ENCODE assay signal across 25 cellular contexts in genomic region chrX:2449135-2449886, GRCh38. TPM values are rescaled to one million over a fixed set of nuclear protein-coding genes. Genes with fewer than 3 reads are reported as not detected.
DNase-seq lines count a peak whose midpoint lies in the region; ATAC-seq and TF ChIP-seq lines count a peak whose summit lies in the region.
"Had no signal": no experiment of that assay in that cellular context is flagged by ENCODE, and none has a peak within 500 bp of the region (broad histone marks: within the 10 kb centered on the region; RNA-seq: fewer than 3 reads in every experiment).

No MANE protein-coding gene starts in this region.

- H3K36me3 ChIP-seq in RWPE2 (ENCODE audit: low read depth): no peaks in the 10 kb centered on the region
- H3K36me3 ChIP-seq in lower lobe of right lung: no peaks in the 10 kb centered on the region
- no peaks in the 10 kb centered on the region for H3K36me3 ChIP-seq in aorta (ENCODE audit: control insufficient read depth in 1 of 2, insufficient read depth in 2 of 2, low read length in 1 of 2)
- H3K36me3 ChIP-seq: ascending aorta had no signal

- H3K9me3 ChIP-seq in RWPE2 (ENCODE audit: severe bottlenecking) (no peaks in the 10 kb centered on the region), lower lobe of right lung (no peaks in the 10 kb centered on the region), aorta (ENCODE audit: control insufficient read depth, low read length) (no peaks in the 10 kb centered on the region)
- H3K9me3 ChIP-seq: ascending aorta, Caco-2, thoracic aorta had no signal

- ATAC-seq in left cardiac atrium: no peak
- ATAC-seq in RWPE2 (ENCODE audit: low read depth): no peak
- ATAC-seq in lower lobe of right lung: no peak
- ATAC-seq in GM19395 (IDR thresholded peaks at IDR 0.05; ENCODE audit: unreplicated experiment): no peak
- no peak for ATAC-seq in aorta (ENCODE audit: low FRiP score)
- ATAC-seq: activated naive CD4-positive, alpha-beta T cell treated with anti-CD3 and anti-CD28 coated beads, Interleukin-2, amount 50 U/mL, for 72 hours; PC-3; T-cell had no signal

- H3K4me1 ChIP-seq in RWPE2 (ENCODE audit: insufficient read depth, poor library complexity, severe bottlenecking) (no peaks in the 10 kb centered on the region), lower lobe of right lung (no peaks in the 10 kb centered on the region), aorta (ENCODE audit: control insufficient read depth in 1 of 2, insufficient read depth in 2 of 2, low read length in 2 of 2) (no peaks in the 10 kb centered on the region)
- H3K4me1 ChIP-seq: ascending aorta had no signal

- WGBS in aorta, 2 donors: 95 to 96% methylated on average over 13 of the region's 13 CpGs

- H3K4me3 ChIP-seq in RWPE2 (ENCODE audit: severe bottlenecking) (no peak overlapping the region), lower lobe of right lung (no peak overlapping the region), aorta (ENCODE audit: low read length in 2 of 2) (no peak overlapping the region)
- H3K4me3 ChIP-seq: ascending aorta, thoracic aorta had no signal

- peak; percentile 1 for DNase-seq in cardiac septum (ENCODE audit: low spot score)
- DNase-seq in left cardiac atrium: no peak
- peak; percentile 19 for DNase-seq in RWPE2 (ENCODE audit: low spot score)
- peak; percentile 27 for DNase-seq in lower lobe of right lung
- no peak for DNase-seq in T1000 (lab: John Stamatoyannopoulos, UW)
- DNase-seq in NCI-H510A (lab: John Stamatoyannopoulos, UW): no peak
- no peak for DNase-seq in aorta
- DNase-seq: activated CD4-positive, alpha-beta T cell treated with anti-CD3 and anti-CD28 coated beads for 4 hours; activated T-cell treated with anti-CD3 and anti-CD28 coated beads, Interleukin-2, amount 50 U/mL, for 48 hours; Caco-2; central memory CD4-positive, alpha-beta T cell; DND-41; Kasumi-1; NCI-H1048; NCI-H187 treated with DMSO at 0.1 percent for 48 hours; NCI-H2227 treated with DMSO at 0.1 percent for 48 hours; NCI-H82; PC-3; small intestine; stimulated activated naive CD4-positive, alpha-beta T cell treated with Interleukin-2 at 50 U/mL for 16 hours; T-cell had no signal

- H3K27ac ChIP-seq in RWPE2 (ENCODE audit: poor library complexity, severe bottlenecking) (no peak overlapping the region), lower lobe of right lung (no peak overlapping the region), aorta (ENCODE audit: low read depth in 1 of 2, low read length in 2 of 2) (no peak overlapping the region)
- H3K27ac ChIP-seq: ascending aorta, thoracic aorta had no signal

- TF ChIP-seq CTCF in RWPE2 (IDR thresholded peaks at IDR 0.05; ENCODE audit: poor library complexity, severe bottlenecking): no peak
- no peak for TF ChIP-seq CTCF in lower lobe of right lung (IDR thresholded peaks at IDR 0.05)

- intact Hi-C loops in cardiac septum (cut with DNase I): no loop called here
- intact Hi-C loops in left cardiac atrium (cut with DNase I): no loop called here
- intact Hi-C loops in lower lobe of right lung (cut with DNase I): no loop called here
- intact Hi-C loops in aorta (cut with DNase I): no loop called here

- H3K27me3 ChIP-seq in RWPE2 (ENCODE audit: insufficient read depth, poor library complexity, severe bottlenecking): no peaks in the 10 kb centered on the region
- H3K27me3 ChIP-seq in lower lobe of right lung (ENCODE audit: low read depth): no peaks in the 10 kb centered on the region
- H3K27me3 ChIP-seq in aorta (ENCODE audit: control insufficient read depth in 1 of 2, insufficient read depth in 2 of 2, low read length in 1 of 2): no peaks in the 10 kb centered on the region
- H3K27me3 ChIP-seq: ascending aorta had no signal

RNA-seq across cellular contexts. Expression of gene DHRSX, which starts 51.5 kb away (rescaled TPM):
- 24.9 TPM for total RNA-seq in cardiac septum
- 10 to 100 TPM; 21.0 to 34.0 TPM for total RNA-seq in left cardiac atrium
- total RNA-seq in lower lobe of right lung: 31.9 TPM
- 10 to 100 TPM; 15.7 to 21.8 TPM for total RNA-seq in aorta
- polyA plus RNA-seq in aorta: 1 to 10 TPM; 6.0 to 7.7 TPM

RNA-seq across cellular contexts. Expression of gene ZBED1, which starts 51.5 kb away (rescaled TPM):
- total RNA-seq in cardiac septum (45.1 TPM), left cardiac atrium (10 to 100 TPM; 37.7 to 45.0 TPM), lower lobe of right lung (46.3 TPM), aorta (10 to 100 TPM; 31.3 to 33.5 TPM)
- 10 to 100 TPM; 15.2 to 15.5 TPM for polyA plus RNA-seq in aorta

Comparison
In these comparisons a context has a peak if more than half of its experiments do, and no peak if none do; other contexts are left out.
1. DNase-seq: peak in cardiac septum (single experiment), RWPE2 (single experiment) and lower lobe of right lung (single experiment); none in left cardiac atrium (single experiment), T1000 (single experiment), NCI-H510A (single experiment) and aorta (0 of 2).